Comparison of ENCODE assay signal across 1 cellular context in the genomic region with DNA sequence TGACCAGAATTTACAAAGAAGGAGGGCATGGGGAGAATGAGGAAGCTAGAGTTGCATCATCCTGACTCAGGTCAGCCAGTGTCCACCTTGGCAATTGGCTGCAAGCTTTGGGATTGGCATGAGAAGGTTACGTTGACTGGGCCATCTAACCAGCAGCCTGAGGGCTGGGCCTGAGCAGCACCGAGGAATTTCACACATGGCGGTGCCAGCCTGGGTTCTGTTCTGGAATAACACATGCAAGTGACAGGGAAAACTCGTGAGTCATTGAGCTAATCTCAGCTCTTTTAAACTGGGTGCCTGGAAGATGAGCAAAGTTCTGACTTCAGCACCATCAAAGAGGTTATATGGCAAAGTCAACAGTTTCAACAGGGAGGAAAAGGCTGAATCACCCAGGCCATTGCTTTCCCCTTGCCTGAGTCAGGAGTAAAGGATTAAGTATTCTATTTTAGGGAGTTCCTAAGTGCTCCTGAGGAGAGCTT.
TF ChIP-seq lines count a peak whose summit lies in the region.

No MANE protein-coding gene starts in this region.

TF ChIP-seq in GM23338, 12 proteins besides CTCF, POLR2A, EP300 and RAD21 (continued from another document):
- TF ChIP-seq, protein P1, sequence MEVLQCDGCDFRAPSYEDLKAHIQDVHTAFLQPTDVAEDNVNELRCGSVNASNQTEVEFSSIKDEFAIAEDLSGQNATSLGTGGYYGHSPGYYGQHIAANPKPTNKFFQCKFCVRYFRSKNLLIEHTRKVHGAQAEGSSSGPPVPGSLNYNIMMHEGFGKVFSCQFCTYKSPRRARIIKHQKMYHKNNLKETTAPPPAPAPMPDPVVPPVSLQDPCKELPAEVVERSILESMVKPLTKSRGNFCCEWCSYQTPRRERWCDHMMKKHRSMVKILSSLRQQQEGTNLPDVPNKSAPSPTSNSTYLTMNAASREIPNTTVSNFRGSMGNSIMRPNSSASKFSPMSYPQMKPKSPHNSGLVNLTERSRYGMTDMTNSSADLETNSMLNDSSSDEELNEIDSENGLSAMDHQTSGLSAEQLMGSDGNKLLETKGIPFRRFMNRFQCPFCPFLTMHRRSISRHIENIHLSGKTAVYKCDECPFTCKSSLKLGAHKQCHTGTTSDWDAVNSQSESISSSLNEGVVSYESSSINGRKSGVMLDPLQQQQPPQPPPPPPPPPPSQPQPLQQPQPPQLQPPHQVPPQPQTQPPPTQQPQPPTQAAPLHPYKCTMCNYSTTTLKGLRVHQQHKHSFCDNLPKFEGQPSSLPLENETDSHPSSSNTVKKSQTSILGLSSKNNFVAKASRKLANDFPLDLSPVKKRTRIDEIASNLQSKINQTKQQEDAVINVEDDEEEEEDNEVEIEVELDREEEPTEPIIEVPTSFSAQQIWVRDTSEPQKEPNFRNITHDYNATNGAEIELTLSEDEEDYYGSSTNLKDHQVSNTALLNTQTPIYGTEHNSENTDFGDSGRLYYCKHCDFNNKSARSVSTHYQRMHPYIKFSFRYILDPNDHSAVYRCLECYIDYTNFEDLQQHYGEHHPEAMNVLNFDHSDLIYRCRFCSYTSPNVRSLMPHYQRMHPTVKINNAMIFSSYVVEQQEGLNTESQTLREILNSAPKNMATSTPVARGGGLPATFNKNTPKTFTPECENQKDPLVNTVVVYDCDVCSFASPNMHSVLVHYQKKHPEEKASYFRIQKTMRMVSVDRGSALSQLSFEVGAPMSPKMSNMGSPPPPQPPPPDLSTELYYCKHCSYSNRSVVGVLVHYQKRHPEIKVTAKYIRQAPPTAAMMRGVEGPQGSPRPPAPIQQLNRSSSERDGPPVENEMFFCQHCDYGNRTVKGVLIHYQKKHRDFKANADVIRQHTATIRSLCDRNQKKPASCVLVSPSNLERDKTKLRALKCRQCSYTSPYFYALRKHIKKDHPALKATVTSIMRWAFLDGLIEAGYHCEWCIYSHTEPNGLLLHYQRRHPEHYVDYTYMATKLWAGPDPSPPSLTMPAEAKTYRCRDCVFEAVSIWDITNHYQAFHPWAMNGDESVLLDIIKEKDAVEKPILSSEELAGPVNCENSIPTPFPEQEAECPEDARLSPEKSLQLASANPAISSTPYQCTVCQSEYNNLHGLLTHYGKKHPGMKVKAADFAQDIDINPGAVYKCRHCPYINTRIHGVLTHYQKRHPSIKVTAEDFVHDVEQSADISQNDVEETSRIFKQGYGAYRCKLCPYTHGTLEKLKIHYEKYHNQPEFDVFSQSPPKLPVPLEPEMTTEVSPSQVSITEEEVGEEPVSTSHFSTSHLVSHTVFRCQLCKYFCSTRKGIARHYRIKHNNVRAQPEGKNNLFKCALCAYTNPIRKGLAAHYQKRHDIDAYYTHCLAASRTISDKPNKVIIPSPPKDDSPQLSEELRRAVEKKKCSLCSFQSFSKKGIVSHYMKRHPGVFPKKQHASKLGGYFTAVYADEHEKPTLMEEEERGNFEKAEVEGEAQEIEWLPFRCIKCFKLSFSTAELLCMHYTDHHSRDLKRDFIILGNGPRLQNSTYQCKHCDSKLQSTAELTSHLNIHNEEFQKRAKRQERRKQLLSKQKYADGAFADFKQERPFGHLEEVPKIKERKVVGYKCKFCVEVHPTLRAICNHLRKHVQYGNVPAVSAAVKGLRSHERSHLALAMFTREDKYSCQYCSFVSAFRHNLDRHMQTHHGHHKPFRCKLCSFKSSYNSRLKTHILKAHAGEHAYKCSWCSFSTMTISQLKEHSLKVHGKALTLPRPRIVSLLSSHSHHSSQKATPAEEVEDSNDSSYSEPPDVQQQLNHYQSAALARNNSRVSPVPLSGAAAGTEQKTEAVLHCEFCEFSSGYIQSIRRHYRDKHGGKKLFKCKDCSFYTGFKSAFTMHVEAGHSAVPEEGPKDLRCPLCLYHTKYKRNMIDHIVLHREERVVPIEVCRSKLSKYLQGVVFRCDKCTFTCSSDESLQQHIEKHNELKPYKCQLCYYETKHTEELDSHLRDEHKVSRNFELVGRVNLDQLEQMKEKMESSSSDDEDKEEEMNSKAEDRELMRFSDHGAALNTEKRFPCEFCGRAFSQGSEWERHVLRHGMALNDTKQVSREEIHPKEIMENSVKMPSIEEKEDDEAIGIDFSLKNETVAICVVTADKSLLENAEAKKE (CRISPR knock-in tag; IDR thresholded peaks at IDR 0.05), result no peak
- no peak for TF ChIP-seq ZNF114 (CRISPR knock-in tag; IDR thresholded peaks at IDR 0.05)
- no peak for TF ChIP-seq NANOG (IDR thresholded peaks at IDR 0.05; ENCODE audit: borderline replicate concordance)
- TF ChIP-seq ZNF331 (CRISPR knock-in tag; IDR thresholded peaks at IDR 0.05; ENCODE audit: low read depth), result no peak
- TF ChIP-seq EZH2 (IDR thresholded peaks at IDR 0.05; ENCODE audit: low read depth, unreplicated experiment), result no peak
- TF ChIP-seq POLR2AphosphoS5 (IDR thresholded peaks at IDR 0.05; ENCODE audit: low read depth), result no peak
- no peak for TF ChIP-seq STAT1 (IDR thresholded peaks at IDR 0.05; ENCODE audit: unreplicated experiment)
- no peak for TF ChIP-seq CREB1 (CRISPR knock-in tag; IDR thresholded peaks at IDR 0.05; ENCODE audit: low read depth)
- TF ChIP-seq JUNB (IDR thresholded peaks at IDR 0.05; ENCODE audit: unreplicated experiment), result no peak
TF ChIP-seq in GM23338: peak in this region for 0.
